Comparison of ENCODE assay signal across 12 cellular contexts in the genomic region with DNA sequence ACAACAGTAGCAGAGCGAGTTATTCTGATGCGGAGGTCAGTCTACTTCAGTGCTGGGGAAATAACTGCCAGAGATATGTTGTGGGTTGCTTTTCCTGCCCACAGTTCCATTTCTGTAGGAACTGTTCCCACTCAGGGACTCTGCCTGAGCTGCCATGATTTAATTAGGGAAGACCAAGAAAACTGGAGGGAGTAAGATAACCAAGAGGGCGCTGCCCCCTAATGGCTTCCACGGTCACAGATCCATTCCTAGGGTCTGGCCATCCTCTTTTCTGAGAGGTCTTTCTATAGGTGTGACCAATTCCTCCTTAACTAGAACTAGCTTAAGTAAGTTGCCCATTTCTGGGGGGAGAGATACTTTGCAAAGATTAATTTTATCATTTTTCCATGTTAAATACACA.
DNase-seq lines count a peak whose midpoint lies in the region; ATAC-seq and TF ChIP-seq lines count a peak whose summit lies in the region.
"Had no signal": no experiment of that assay in that cellular context is flagged by ENCODE, and none has a peak within 500 bp of the region (broad histone marks: within the 10 kb centered on the region; RNA-seq: fewer than 3 reads in every experiment).

No MANE protein-coding gene starts in this region.

- TF ChIP-seq CTCF in epithelial cell of proximal tubule (conservative IDR thresholded peaks at IDR 0.05; ENCODE audit: low read depth, low read length), result peak; percentile 71

- no peak overlapping the region for H3K4me3 ChIP-seq in epithelial cell of proximal tubule (ENCODE audit: low read depth, low read length)
- H3K4me3 ChIP-seq: SK-N-MC had no signal

- DNase-seq in NCI-H510A treated with DMSO at 0.1 percent for 48 hours (lab: John Stamatoyannopoulos, UW) (peak; percentile 66), NCI-H510A (lab: John Stamatoyannopoulos, UW) (no peak), NCI-H748 (lab: John Stamatoyannopoulos, UW; ENCODE audit: unreplicated experiment) (peak; percentile 73), epithelial cell of proximal tubule (ENCODE audit: low read depth) (no peak), superior temporal gyrus (ENCODE audit: extremely low spot score) (peak; percentile 56)
- DNase-seq in stimulated activated CD4-positive, alpha-beta T cell treated with anti-CD3 and anti-CD28 coated beads, Interleukin-12 subunit alpha, Interleukin-12 subunit beta, amount 100 ng/mL, for 4 hours, result no peak
- DNase-seq: CD8-positive, alpha-beta memory T cell; naive B cell; stimulated activated naive CD4-positive, alpha-beta T cell treated with Interleukin-2 at 50 U/mL for 16 hours had no signal

- ATAC-seq in GM18868 (IDR thresholded peaks at IDR 0.05; ENCODE audit: unreplicated experiment), result no peak
- no peak for ATAC-seq in HG02763 (IDR thresholded peaks at IDR 0.05; ENCODE audit: unreplicated experiment)

Comparison
In these comparisons a context has a peak if more than half of its experiments do, and no peak if none do; other contexts are left out.
1. DNase-seq: peak in NCI-H510A treated with DMSO at 0.1 percent for 48 hours (single experiment), NCI-H748 (single experiment) and superior temporal gyrus (single experiment); none in NCI-H510A (single experiment), epithelial cell of proximal tubule (single experiment) and stimulated activated CD4-positive, alpha-beta T cell treated with anti-CD3 and anti-CD28 coated beads, Interleukin-12 subunit alpha, Interleukin-12 subunit beta, amount 100 ng/mL, for 4 hours (single experiment).